In the genomic region with DNA sequence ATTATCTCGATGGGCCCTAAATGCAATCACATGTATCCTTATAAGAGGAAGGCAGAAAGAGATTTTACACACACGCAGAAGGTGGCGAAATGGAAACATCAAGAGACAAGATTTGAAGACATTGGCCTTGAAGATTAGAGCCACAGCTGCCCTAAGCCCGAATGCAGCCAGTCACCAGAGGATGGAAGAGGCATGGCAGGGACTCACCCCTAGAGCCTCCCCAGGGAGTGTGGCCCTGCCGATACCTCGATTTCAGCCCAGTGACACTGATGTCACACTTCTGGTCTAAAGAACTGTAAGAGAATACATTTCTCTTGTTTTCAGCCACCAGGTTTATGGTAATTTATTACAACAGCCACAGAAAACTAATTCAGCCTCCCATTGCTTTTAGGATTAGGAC, we compare ENCODE assay signal across 1 cellular context.
TF ChIP-seq lines count a peak whose summit lies in the region.

No MANE protein-coding gene starts in this region.

TF ChIP-seq in SK-N-SH, 30 proteins besides CTCF, POLR2A, EP300 and RAD21 (continued from another document):
- TF ChIP-seq, protein P1, sequence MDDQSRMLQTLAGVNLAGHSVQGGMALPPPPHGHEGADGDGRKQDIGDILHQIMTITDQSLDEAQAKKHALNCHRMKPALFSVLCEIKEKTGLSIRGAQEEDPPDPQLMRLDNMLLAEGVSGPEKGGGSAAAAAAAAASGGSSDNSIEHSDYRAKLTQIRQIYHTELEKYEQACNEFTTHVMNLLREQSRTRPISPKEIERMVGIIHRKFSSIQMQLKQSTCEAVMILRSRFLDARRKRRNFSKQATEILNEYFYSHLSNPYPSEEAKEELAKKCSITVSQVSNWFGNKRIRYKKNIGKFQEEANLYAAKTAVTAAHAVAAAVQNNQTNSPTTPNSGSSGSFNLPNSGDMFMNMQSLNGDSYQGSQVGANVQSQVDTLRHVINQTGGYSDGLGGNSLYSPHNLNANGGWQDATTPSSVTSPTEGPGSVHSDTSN (IDR thresholded peaks at IDR 0.05): no peak
- TF ChIP-seq, protein P2, sequence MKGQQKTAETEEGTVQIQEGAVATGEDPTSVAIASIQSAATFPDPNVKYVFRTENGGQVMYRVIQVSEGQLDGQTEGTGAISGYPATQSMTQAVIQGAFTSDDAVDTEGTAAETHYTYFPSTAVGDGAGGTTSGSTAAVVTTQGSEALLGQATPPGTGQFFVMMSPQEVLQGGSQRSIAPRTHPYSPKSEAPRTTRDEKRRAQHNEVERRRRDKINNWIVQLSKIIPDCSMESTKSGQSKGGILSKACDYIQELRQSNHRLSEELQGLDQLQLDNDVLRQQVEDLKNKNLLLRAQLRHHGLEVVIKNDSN (IDR thresholded peaks at IDR 0.05; ENCODE audit: borderline replicate concordance, low read depth): no peak
- TF ChIP-seq JUND (IDR thresholded peaks at IDR 0.05) (no peak), TAF1 (IDR thresholded peaks at IDR 0.05; ENCODE audit: borderline replicate concordance, low read depth, low read length) (no peak)
- TF ChIP-seq, protein P3, sequence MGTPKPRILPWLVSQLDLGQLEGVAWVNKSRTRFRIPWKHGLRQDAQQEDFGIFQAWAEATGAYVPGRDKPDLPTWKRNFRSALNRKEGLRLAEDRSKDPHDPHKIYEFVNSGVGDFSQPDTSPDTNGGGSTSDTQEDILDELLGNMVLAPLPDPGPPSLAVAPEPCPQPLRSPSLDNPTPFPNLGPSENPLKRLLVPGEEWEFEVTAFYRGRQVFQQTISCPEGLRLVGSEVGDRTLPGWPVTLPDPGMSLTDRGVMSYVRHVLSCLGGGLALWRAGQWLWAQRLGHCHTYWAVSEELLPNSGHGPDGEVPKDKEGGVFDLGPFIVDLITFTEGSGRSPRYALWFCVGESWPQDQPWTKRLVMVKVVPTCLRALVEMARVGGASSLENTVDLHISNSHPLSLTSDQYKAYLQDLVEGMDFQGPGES (IDR thresholded peaks at IDR 0.05; ENCODE audit: low read depth, low read length): no peak
